In the genomic region with DNA sequence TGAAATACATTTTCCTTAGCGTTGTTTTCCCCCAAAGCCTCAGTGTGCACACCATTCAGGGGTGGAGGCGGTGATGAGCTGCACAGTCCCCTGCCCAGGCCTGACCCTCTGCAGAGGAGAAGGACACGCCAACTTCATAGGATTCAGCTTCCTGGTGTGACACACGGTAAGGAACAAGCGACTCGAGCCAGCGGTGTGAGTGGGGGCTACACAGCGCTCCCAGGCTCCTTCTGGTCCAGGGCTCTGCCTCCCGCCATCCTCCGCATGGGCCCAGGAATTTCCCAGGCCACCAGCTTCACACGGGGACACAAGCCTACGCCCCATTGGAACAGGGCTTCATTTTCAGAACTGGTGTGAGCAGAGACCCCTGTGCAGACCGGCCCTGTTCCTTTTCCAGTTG, we compare ENCODE assay signal across 16 cellular contexts.
A peak's percentile ranks its signal among the peaks of the same experiment; 100 is the strongest.
DNase-seq lines count a peak whose midpoint lies in the region; ATAC-seq and TF ChIP-seq lines count a peak whose summit lies in the region.
"Had no signal": no experiment of that assay in that cellular context is flagged by ENCODE, and none has a peak within 500 bp of the region (broad histone marks: within the 10 kb centered on the region; RNA-seq: fewer than 3 reads in every experiment).

No MANE protein-coding gene starts in this region.

- no peaks in the 10 kb centered on the region for H3K9me3 ChIP-seq in DND-41 (ENCODE audit: insufficient read depth, low read length, severe bottlenecking)
- no peaks in the 10 kb centered on the region for H3K9me3 ChIP-seq in osteoblast (ENCODE audit: low read depth, low read length)
- no peaks in the 10 kb centered on the region for H3K9me3 ChIP-seq in tibial nerve
- H3K9me3 ChIP-seq: A549, Caco-2 had no signal

- H3K27ac Mint-ChIP-seq in activated naive CD4-positive, alpha-beta T cell treated with anti-CD3 and anti-CD28 coated beads, Interleukin-2, amount 10 ng/mL, durations not matched to agents 7 days and 5 days, result peak overlapping the region; percentile 11
- no peak overlapping the region for H3K27ac Mint-ChIP-seq in activated naive CD4-positive, alpha-beta T cell treated with anti-CD3 and anti-CD28 coated beads for 36 hours
- H3K27ac Mint-ChIP-seq: CD4-positive, alpha-beta T cell had no signal

- H3K4me1 ChIP-seq in DND-41 (ENCODE audit: insufficient read depth, low read length) (no peaks in the 10 kb centered on the region), osteoblast (ENCODE audit: insufficient read depth, low read length) (no peaks in the 10 kb centered on the region), tibial nerve (peaks cover 0 to 46% (median 9%) of the 10 kb centered on the region in 4 donors)
- H3K4me1 ChIP-seq: A549, Caco-2 had no signal

- H3K79me2 ChIP-seq in DND-41 (ENCODE audit: insufficient read depth, low read length), result peaks cover 82% of the 10 kb centered on the region
- no peaks in the 10 kb centered on the region for H3K79me2 ChIP-seq in osteoblast (ENCODE audit: insufficient read depth, low read length)

- peaks cover 65% of the 10 kb centered on the region for H3K36me3 Mint-ChIP-seq in activated naive CD4-positive, alpha-beta T cell treated with anti-CD3 and anti-CD28 coated beads, Interleukin-2, amount 10 ng/mL, durations not matched to agents 7 days and 5 days
- peaks cover 21% of the 10 kb centered on the region for H3K36me3 Mint-ChIP-seq in activated naive CD4-positive, alpha-beta T cell treated with anti-CD3 and anti-CD28 coated beads for 36 hours (ENCODE audit: low read depth)

- no peak for TF ChIP-seq POLR2A in tibial nerve (IDR thresholded peaks at IDR 0.05)

- no peaks in the 10 kb centered on the region for H3K27me3 ChIP-seq in DND-41 (ENCODE audit: insufficient read depth, low read length, poor library complexity)
- no peaks in the 10 kb centered on the region for H3K27me3 ChIP-seq in osteoblast (ENCODE audit: insufficient read depth, low read length)
- no peaks in the 10 kb centered on the region for H3K27me3 ChIP-seq in tibial nerve

- H3K27me3 Mint-ChIP-seq in activated naive CD4-positive, alpha-beta T cell treated with anti-CD3 and anti-CD28 coated beads, Interleukin-2, amount 10 ng/mL, durations not matched to agents 7 days and 5 days, result no peaks in the 10 kb centered on the region
- no peaks in the 10 kb centered on the region for H3K27me3 Mint-ChIP-seq in activated naive CD4-positive, alpha-beta T cell treated with anti-CD3 and anti-CD28 coated beads for 36 hours (ENCODE audit: low read depth)
- H3K27me3 Mint-ChIP-seq: CD4-positive, alpha-beta T cell had no signal

- H3K4me3 Mint-ChIP-seq in activated naive CD4-positive, alpha-beta T cell treated with anti-CD3 and anti-CD28 coated beads, Interleukin-2, amount 10 ng/mL, durations not matched to agents 7 days and 5 days, result no peak overlapping the region
- no peak overlapping the region for H3K4me3 Mint-ChIP-seq in activated naive CD4-positive, alpha-beta T cell treated with anti-CD3 and anti-CD28 coated beads for 36 hours
- H3K4me3 Mint-ChIP-seq: CD4-positive, alpha-beta T cell had no signal

- H3K4me1 Mint-ChIP-seq in activated naive CD4-positive, alpha-beta T cell treated with anti-CD3 and anti-CD28 coated beads, Interleukin-2, amount 10 ng/mL, durations not matched to agents 7 days and 5 days, result no peaks in the 10 kb centered on the region
- no peaks in the 10 kb centered on the region for H3K4me1 Mint-ChIP-seq in activated naive CD4-positive, alpha-beta T cell treated with anti-CD3 and anti-CD28 coated beads for 36 hours (ENCODE audit: low read depth)

- H3K4me2 ChIP-seq in DND-41 (ENCODE audit: insufficient read depth, low read length), result no peak overlapping the region
- H3K4me2 ChIP-seq in osteoblast (ENCODE audit: insufficient read depth, low read length), result no peak overlapping the region
- H3K4me2 ChIP-seq: A549 had no signal

- intact Hi-C loops in activated naive CD4-positive, alpha-beta T cell treated with anti-CD3 and anti-CD28 coated beads for 36 hours (cut with micrococcal nuclease), result no loop called here

- no peak for DNase-seq in activated naive CD4-positive, alpha-beta T cell treated with anti-CD3 and anti-CD28 coated beads, Interleukin-2, amount 10 ng/mL, durations not matched to agents 7 days and 5 days
- DNase-seq in activated naive CD4-positive, alpha-beta T cell treated with anti-CD3 and anti-CD28 coated beads for 36 hours, result no peak
- DNase-seq in DND-41 (no peak), osteoblast (ENCODE audit: insufficient read length, low spot score, missing footprints) (peak; percentile 58), tibial nerve (ENCODE audit: low spot score in 2 of 2) (no peak), NCI-H1092 treated with DMSO at 0.1 percent for 48 hours (lab: John Stamatoyannopoulos, UW) (no peak)
- DNase-seq in central memory CD4-positive, alpha-beta T cell, result no peak
- DNase-seq: AML-193; Caco-2; CD4-positive, alpha-beta T cell; GDM1; HCEC 1CT had no signal

- peaks cover 100% of the 10 kb centered on the region for H3K36me3 ChIP-seq in DND-41 (ENCODE audit: insufficient read depth, low read length)
- H3K36me3 ChIP-seq in osteoblast (ENCODE audit: insufficient read depth, low read length), result peaks cover 7% of the 10 kb centered on the region
- peaks cover 2 to 86% (median 4%) of the 10 kb centered on the region in 3 donors for H3K36me3 ChIP-seq in tibial nerve

- TF ChIP-seq EP300 in tibial nerve (IDR thresholded peaks at IDR 0.05), result no peak

- H3K4me3 ChIP-seq in DND-41 (ENCODE audit: low read depth in 1 of 2, low read length in 2 of 2), result no peak overlapping the region
- no peak overlapping the region for H3K4me3 ChIP-seq in osteoblast (ENCODE audit: insufficient read depth, low read length)
- no peak overlapping the region for H3K4me3 ChIP-seq in tibial nerve
- H3K4me3 ChIP-seq: A549, GM23248 had no signal

- TF ChIP-seq CTCF in DND-41 (IDR thresholded peaks at IDR 0.05; ENCODE audit: borderline replicate concordance, extremely low read depth, low read length, poor library complexity, severe bottlenecking) (no peak), osteoblast (IDR thresholded peaks at IDR 0.05; ENCODE audit: extremely low read depth, low read depth, low read length) (no peak), tibial nerve (IDR thresholded peaks at IDR 0.05) (no peak)

- H2AFZ ChIP-seq in DND-41 (ENCODE audit: low read depth, low read length) (no peak overlapping the region), osteoblast (ENCODE audit: low read length) (no peak overlapping the region)
- H2AFZ ChIP-seq: GM23248 had no signal

- H3K9me3 Mint-ChIP-seq in activated naive CD4-positive, alpha-beta T cell treated with anti-CD3 and anti-CD28 coated beads, Interleukin-2, amount 10 ng/mL, durations not matched to agents 7 days and 5 days, result peaks cover 7% of the 10 kb centered on the region
- peaks cover 4% of the 10 kb centered on the region for H3K9me3 Mint-ChIP-seq in activated naive CD4-positive, alpha-beta T cell treated with anti-CD3 and anti-CD28 coated beads for 36 hours
- H3K9me3 Mint-ChIP-seq: CD4-positive, alpha-beta T cell had no signal

- WGBS in tibial nerve, 2 donors, result 78 to 81% methylated on average over 13 of the region's 13 CpGs

- no peak overlapping the region for H3K9ac ChIP-seq in DND-41 (ENCODE audit: low read depth, low read length)
- H3K9ac ChIP-seq: GM23248 had no signal

- H3K27ac ChIP-seq in DND-41 (ENCODE audit: low read length) (no peak overlapping the region), osteoblast (ENCODE audit: low read depth, low read length) (no peak overlapping the region), tibial nerve (peak overlapping the region; percentile 43 to 91 (median 75))
- H3K27ac ChIP-seq: 22Rv1, A549, C4-2B, GM23248 had no signal

- CTCF ChIA-PET in activated naive CD4-positive, alpha-beta T cell treated with anti-CD3 and anti-CD28 coated beads, Interleukin-2, amount 10 ng/mL, durations not matched to agents 7 days and 5 days (lab: Charles Lee), result no interaction called here
- CTCF ChIA-PET in activated naive CD4-positive, alpha-beta T cell treated with anti-CD3 and anti-CD28 coated beads for 36 hours (lab: Charles Lee), result no interaction called here

- H4K20me1 ChIP-seq in DND-41 (ENCODE audit: insufficient read depth, low read length) (peaks cover 88% of the 10 kb centered on the region), osteoblast (ENCODE audit: insufficient read depth, low read length) (no peaks in the 10 kb centered on the region)

- peak; percentile 12; the same call in 1 of the 3 replicates for ATAC-seq in DND-41 (ENCODE audit: insufficient read depth, low read depth)
- ATAC-seq: A549 had no signal

Comparison
In these comparisons a context has a peak if more than half of its experiments do, and no peak if none do; other contexts are left out.
1. H3K27ac ChIP-seq: peak in tibial nerve (4 of 4); none in DND-41 (single experiment) and osteoblast (single experiment).